Comparison of ENCODE assay signal across 1 cellular context in the genomic region with DNA sequence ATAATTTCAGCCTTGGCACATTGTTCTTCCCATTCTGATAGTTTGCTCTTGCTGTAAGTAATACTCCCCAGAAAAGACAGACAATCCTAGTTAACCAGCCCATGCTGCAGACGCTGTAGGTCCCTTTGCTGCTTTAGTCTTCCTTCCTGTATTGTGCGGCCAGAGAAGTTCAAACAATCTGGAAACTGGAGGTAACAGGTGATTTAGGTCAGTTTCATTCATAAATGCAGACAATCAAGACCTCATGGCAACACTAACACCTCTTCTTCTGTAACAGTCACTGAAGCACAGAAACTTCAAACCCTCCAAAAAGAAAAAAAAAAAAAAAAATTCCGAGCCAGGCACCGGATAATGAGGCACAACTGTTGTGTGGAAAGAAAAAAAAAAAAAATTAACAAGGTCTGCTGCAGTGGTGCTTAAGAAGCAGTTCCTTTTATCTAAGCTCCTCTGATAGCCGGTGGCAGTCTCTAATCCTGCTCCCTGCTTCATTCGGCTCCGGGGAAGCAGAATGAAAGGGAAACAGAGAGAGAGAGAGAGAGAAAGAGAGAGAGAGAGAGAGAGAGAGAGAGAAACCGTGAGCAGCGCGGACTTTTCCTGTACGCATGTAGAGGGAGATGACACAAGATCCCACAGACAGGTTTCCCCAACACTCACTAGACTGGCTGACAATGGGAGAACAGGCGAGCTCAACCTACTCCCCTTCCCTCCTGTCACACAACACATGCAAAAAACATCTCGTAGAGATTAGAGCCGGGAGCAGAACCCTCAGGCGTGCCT.
TF ChIP-seq lines count a peak whose summit lies in the region.

A gene (minus strand): TSS at position 306 of the 777 bp plus-strand sequence. CDS start 203 bp downstream, at position 103.

TF ChIP-seq in A549, 52 proteins besides CTCF, POLR2A, EP300 and RAD21 (continued from another document):
- TF ChIP-seq ZFP36 (IDR thresholded peaks at IDR 0.05; ENCODE audit: borderline replicate concordance, partially characterized antibody): no peak
- TF ChIP-seq KDM1A (IDR thresholded peaks at IDR 0.05; ENCODE audit: low read depth): no peak
- TF ChIP-seq, protein P1, sequence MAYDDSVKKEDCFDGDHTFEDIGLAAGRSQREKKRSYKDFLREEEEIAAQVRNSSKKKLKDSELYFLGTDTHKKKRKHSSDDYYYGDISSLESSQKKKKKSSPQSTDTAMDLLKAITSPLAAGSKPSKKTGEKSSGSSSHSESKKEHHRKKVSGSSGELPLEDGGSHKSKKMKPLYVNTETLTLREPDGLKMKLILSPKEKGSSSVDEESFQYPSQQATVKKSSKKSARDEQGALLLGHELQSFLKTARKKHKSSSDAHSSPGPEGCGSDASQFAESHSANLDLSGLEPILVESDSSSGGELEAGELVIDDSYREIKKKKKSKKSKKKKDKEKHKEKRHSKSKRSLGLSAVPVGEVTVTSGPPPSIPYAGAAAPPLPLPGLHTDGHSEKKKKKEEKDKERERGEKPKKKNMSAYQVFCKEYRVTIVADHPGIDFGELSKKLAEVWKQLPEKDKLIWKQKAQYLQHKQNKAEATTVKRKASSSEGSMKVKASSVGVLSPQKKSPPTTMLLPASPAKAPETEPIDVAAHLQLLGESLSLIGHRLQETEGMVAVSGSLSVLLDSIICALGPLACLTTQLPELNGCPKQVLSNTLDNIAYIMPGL (CRISPR knock-in tag; IDR thresholded peaks at IDR 0.05; ENCODE audit: borderline replicate concordance): no peak
- peak in 1 of 2 experiments; percentile 38; a peak in 2 of 5 replicates for TF ChIP-seq JUN (IDR thresholded peaks at IDR 0.05)
- TF ChIP-seq PHF8 (IDR thresholded peaks at IDR 0.05; ENCODE audit: borderline replicate concordance, low read depth): no peak
- TF ChIP-seq CBX8 (IDR thresholded peaks at IDR 0.05): no peak
- TF ChIP-seq MAFK (IDR thresholded peaks at IDR 0.05; ENCODE audit: partially characterized antibody): no peak
- TF ChIP-seq, protein P2, sequence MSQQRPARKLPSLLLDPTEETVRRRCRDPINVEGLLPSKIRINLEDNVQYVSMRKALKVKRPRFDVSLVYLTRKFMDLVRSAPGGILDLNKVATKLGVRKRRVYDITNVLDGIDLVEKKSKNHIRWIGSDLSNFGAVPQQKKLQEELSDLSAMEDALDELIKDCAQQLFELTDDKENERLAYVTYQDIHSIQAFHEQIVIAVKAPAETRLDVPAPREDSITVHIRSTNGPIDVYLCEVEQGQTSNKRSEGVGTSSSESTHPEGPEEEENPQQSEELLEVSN (IDR thresholded peaks at IDR 0.05; ENCODE audit: borderline replicate concordance, low read depth): no peak
- no peak for TF ChIP-seq RNF2 (IDR thresholded peaks at IDR 0.05; ENCODE audit: borderline replicate concordance, low read depth)
- TF ChIP-seq HOXB5 (CRISPR knock-in tag; IDR thresholded peaks at IDR 0.05): 0 out of 2 replicates have a peak, but pooled peaks have one; percentile 51
- TF ChIP-seq, protein P3, sequence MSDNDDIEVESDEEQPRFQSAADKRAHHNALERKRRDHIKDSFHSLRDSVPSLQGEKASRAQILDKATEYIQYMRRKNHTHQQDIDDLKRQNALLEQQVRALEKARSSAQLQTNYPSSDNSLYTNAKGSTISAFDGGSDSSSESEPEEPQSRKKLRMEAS (IDR thresholded peaks at IDR 0.05): peak; percentile 70
- TF ChIP-seq CHD4 (IDR thresholded peaks at IDR 0.05; ENCODE audit: borderline replicate concordance): no peak
- TF ChIP-seq TFCP2L1 (CRISPR knock-in tag; IDR thresholded peaks at IDR 0.05): no peak
- TF ChIP-seq CHD2 (IDR thresholded peaks at IDR 0.05; ENCODE audit: low read length, partially characterized antibody): no peak
- no peak for TF ChIP-seq HEYL (CRISPR knock-in tag; IDR thresholded peaks at IDR 0.05)
- no peak for TF ChIP-seq JUNB (IDR thresholded peaks at IDR 0.05)
- no peak for TF ChIP-seq RFX5 (IDR thresholded peaks at IDR 0.05)
- no peak; the same call in 1 of the 2 replicates for TF ChIP-seq MYC (IDR thresholded peaks at IDR 0.05; ENCODE audit: borderline replicate concordance, low read length)
- TF ChIP-seq SMC3 (IDR thresholded peaks at IDR 0.05): peak; percentile 34; the same call in 1 of the 3 replicates
- TF ChIP-seq, protein P4, sequence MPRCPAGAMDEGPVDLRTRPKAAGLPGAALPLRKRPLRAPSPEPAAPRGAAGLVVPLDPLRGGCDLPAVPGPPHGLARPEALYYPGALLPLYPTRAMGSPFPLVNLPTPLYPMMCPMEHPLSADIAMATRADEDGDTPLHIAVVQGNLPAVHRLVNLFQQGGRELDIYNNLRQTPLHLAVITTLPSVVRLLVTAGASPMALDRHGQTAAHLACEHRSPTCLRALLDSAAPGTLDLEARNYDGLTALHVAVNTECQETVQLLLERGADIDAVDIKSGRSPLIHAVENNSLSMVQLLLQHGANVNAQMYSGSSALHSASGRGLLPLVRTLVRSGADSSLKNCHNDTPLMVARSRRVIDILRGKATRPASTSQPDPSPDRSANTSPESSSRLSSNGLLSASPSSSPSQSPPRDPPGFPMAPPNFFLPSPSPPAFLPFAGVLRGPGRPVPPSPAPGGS (IDR thresholded peaks at IDR 0.05): no peak
- TF ChIP-seq CBX2 (IDR thresholded peaks at IDR 0.05; ENCODE audit: borderline replicate concordance, low read depth): no peak
- no peak for TF ChIP-seq HDAC2 (IDR thresholded peaks at IDR 0.05)
- no peak for TF ChIP-seq ZC3H11A (IDR thresholded peaks at IDR 0.05)
- no peak for TF ChIP-seq HOXA7 (CRISPR knock-in tag; IDR thresholded peaks at IDR 0.05)
- TF ChIP-seq, protein P5, sequence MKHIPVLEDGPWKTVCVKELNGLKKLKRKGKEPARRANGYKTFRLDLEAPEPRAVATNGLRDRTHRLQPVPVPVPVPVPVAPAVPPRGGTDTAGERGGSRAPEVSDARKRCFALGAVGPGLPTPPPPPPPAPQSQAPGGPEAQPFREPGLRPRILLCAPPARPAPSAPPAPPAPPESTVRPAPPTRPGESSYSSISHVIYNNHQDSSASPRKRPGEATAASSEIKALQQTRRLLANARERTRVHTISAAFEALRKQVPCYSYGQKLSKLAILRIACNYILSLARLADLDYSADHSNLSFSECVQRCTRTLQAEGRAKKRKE (CRISPR knock-in tag; IDR thresholded peaks at IDR 0.05; ENCODE audit: low read depth): no peak
- TF ChIP-seq, protein P6, sequence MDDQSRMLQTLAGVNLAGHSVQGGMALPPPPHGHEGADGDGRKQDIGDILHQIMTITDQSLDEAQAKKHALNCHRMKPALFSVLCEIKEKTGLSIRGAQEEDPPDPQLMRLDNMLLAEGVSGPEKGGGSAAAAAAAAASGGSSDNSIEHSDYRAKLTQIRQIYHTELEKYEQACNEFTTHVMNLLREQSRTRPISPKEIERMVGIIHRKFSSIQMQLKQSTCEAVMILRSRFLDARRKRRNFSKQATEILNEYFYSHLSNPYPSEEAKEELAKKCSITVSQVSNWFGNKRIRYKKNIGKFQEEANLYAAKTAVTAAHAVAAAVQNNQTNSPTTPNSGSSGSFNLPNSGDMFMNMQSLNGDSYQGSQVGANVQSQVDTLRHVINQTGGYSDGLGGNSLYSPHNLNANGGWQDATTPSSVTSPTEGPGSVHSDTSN (IDR thresholded peaks at IDR 0.05): no peak
- no peak for TF ChIP-seq HOXB13 (CRISPR knock-in tag; IDR thresholded peaks at IDR 0.05; ENCODE audit: low read depth)
- TF ChIP-seq, protein P7, sequence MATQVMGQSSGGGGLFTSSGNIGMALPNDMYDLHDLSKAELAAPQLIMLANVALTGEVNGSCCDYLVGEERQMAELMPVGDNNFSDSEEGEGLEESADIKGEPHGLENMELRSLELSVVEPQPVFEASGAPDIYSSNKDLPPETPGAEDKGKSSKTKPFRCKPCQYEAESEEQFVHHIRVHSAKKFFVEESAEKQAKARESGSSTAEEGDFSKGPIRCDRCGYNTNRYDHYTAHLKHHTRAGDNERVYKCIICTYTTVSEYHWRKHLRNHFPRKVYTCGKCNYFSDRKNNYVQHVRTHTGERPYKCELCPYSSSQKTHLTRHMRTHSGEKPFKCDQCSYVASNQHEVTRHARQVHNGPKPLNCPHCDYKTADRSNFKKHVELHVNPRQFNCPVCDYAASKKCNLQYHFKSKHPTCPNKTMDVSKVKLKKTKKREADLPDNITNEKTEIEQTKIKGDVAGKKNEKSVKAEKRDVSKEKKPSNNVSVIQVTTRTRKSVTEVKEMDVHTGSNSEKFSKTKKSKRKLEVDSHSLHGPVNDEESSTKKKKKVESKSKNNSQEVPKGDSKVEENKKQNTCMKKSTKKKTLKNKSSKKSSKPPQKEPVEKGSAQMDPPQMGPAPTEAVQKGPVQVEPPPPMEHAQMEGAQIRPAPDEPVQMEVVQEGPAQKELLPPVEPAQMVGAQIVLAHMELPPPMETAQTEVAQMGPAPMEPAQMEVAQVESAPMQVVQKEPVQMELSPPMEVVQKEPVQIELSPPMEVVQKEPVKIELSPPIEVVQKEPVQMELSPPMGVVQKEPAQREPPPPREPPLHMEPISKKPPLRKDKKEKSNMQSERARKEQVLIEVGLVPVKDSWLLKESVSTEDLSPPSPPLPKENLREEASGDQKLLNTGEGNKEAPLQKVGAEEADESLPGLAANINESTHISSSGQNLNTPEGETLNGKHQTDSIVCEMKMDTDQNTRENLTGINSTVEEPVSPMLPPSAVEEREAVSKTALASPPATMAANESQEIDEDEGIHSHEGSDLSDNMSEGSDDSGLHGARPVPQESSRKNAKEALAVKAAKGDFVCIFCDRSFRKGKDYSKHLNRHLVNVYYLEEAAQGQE (IDR thresholded peaks at IDR 0.05): no peak
- no peak for TF ChIP-seq NFE2L2 (conservative IDR thresholded peaks at IDR 0.05; ENCODE audit: low read length)
- TF ChIP-seq ZSCAN20 (CRISPR knock-in tag; IDR thresholded peaks at IDR 0.05): no peak
- TF ChIP-seq EHF (CRISPR knock-in tag; IDR thresholded peaks at IDR 0.05): no peak
- TF ChIP-seq NPAS2 (CRISPR knock-in tag; IDR thresholded peaks at IDR 0.05; ENCODE audit: borderline replicate concordance): no peak
- no peak for TF ChIP-seq RARB (CRISPR knock-in tag; IDR thresholded peaks at IDR 0.05)
- TF ChIP-seq CEBPB (IDR thresholded peaks at IDR 0.05): peak in 1 of 2 experiments; percentile 33; a peak in 1 of 4 replicates
- TF ChIP-seq ESRRA (IDR thresholded peaks at IDR 0.05; ENCODE audit: borderline replicate concordance, low read length): no peak
- peak; percentile 69; the same call in 1 of the 2 replicates for TF ChIP-seq FOXS1 (CRISPR knock-in tag; IDR thresholded peaks at IDR 0.05)
- no peak for TF ChIP-seq FOSB (CRISPR knock-in tag; IDR thresholded peaks at IDR 0.05)
- TF ChIP-seq, protein P8, sequence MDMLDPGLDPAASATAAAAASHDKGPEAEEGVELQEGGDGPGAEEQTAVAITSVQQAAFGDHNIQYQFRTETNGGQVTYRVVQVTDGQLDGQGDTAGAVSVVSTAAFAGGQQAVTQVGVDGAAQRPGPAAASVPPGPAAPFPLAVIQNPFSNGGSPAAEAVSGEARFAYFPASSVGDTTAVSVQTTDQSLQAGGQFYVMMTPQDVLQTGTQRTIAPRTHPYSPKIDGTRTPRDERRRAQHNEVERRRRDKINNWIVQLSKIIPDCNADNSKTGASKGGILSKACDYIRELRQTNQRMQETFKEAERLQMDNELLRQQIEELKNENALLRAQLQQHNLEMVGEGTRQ (IDR thresholded peaks at IDR 0.05): no peak
- no peak for TF ChIP-seq EHMT2 (IDR thresholded peaks at IDR 0.05; ENCODE audit: low read depth)
- TF ChIP-seq FOSL2 (IDR thresholded peaks at IDR 0.05): no peak
- TF ChIP-seq FOSL2 (CRISPR knock-in tag; IDR thresholded peaks at IDR 0.05): peak; percentile 33
- TF ChIP-seq BHLHE40 (IDR thresholded peaks at IDR 0.05; ENCODE audit: low read depth, low read length): no peak
